1 cellular context compared by ENCODE assay signal in genomic region chr3:32423534-32423933, GRCh38.
TF ChIP-seq lines count a peak whose summit lies in the region.

No MANE protein-coding gene starts in this region.

TF ChIP-seq in GM23338, 12 proteins besides CTCF, POLR2A, EP300 and RAD21 (continued from another document):
- no peak for TF ChIP-seq ZNF462 (CRISPR knock-in tag; IDR thresholded peaks at IDR 0.05)
- no peak for TF ChIP-seq ETS1 (IDR thresholded peaks at IDR 0.05)
- TF ChIP-seq ZNF331 (CRISPR knock-in tag; IDR thresholded peaks at IDR 0.05; ENCODE audit: low read depth) = no peak
- no peak for TF ChIP-seq STAT1 (IDR thresholded peaks at IDR 0.05; ENCODE audit: unreplicated experiment)
- no peak for TF ChIP-seq EZH2 (IDR thresholded peaks at IDR 0.05; ENCODE audit: low read depth, unreplicated experiment)
- TF ChIP-seq JUNB (IDR thresholded peaks at IDR 0.05; ENCODE audit: unreplicated experiment) = no peak
- TF ChIP-seq CREB1 (CRISPR knock-in tag; IDR thresholded peaks at IDR 0.05; ENCODE audit: low read depth) = no peak
- no peak for TF ChIP-seq POLR2AphosphoS5 (IDR thresholded peaks at IDR 0.05; ENCODE audit: low read depth)
TF ChIP-seq in GM23338: peak in this region for 0.
